In genomic region chr1:204190212-204191211, GRCh38 we compare ENCODE assay signal across 8 cellular contexts. TPM values are rescaled to one million over a fixed set of nuclear protein-coding genes. Genes with fewer than 3 reads are reported as not detected.
A peak's percentile ranks its signal among the peaks of the same experiment; 100 is the strongest.
DNase-seq lines count a peak whose midpoint lies in the region; ATAC-seq, FAIRE-seq and TF ChIP-seq lines count a peak whose summit lies in the region.

No MANE protein-coding gene starts in this region.

- TF ChIP-seq CTCF in D721Med (IDR thresholded peaks at IDR 0.05; ENCODE audit: insufficient read depth, missing control alignments) = no peak
- no peak for TF ChIP-seq CTCF in brain (conservative IDR thresholded peaks at IDR 0.05)
- TF ChIP-seq CTCF in brain microvascular endothelial cell (IDR thresholded peaks at IDR 0.05; ENCODE audit: low read depth, low read length, missing control alignments) = no peak

- peaks cover 79% of the 10 kb centered on the region for H3K4me1 Mint-ChIP-seq in brain

- FAIRE-seq in D721Med (lab: Jason Lieb, UNC) = no peak

- peak overlapping the region in 4 of 5 experiments; percentile 14 to 64 (median 53) for H3K4me3 Mint-ChIP-seq in brain

- no peak overlapping the region for H3K18ac ChIP-seq in mesenchymal stem cell (ENCODE audit: low read depth in 1 of 2, low read length in 2 of 2)

- no peak overlapping the region for H3K4ac ChIP-seq in mesenchymal stem cell (ENCODE audit: low read depth in 1 of 2, low read length in 2 of 2)

- H4K8ac ChIP-seq in mesenchymal stem cell (ENCODE audit: low read length) = no peak overlapping the region

- in situ Hi-C loops in brain microvascular endothelial cell (cut with HindIII; ENCODE audit: low pct_ligation_motif_present, low sequenced_read_pairs) = no loop called here

- H3K14ac ChIP-seq in mesenchymal stem cell (ENCODE audit: low read length in 2 of 2) = peak overlapping the region in 1 of 2 experiments; percentile 56

- H3K23ac ChIP-seq in mesenchymal stem cell (ENCODE audit: low read length in 2 of 2) = no peak overlapping the region

- no peak overlapping the region for H2BK5ac ChIP-seq in mesenchymal stem cell (ENCODE audit: low read depth, low read length, poor library complexity, severe bottlenecking)

- H3K27me3 Mint-ChIP-seq in brain = peaks cover 12% of the 10 kb centered on the region

- H2AK5ac ChIP-seq in mesenchymal stem cell (ENCODE audit: low read length, severe bottlenecking) = no peak overlapping the region

- H3K36me3 ChIP-seq in mesenchymal stem cell (ENCODE audit: control insufficient read depth in 1 of 2, insufficient read depth in 2 of 2, low read depth in 1 of 2, low read length in 2 of 2) (no peaks in the 10 kb centered on the region), brain microvascular endothelial cell (replicated peaks) (no peaks in the 10 kb centered on the region)

- no peaks in the 10 kb centered on the region for H3K36me3 Mint-ChIP-seq in brain

- peaks cover 14% of the 10 kb centered on the region for H3K4me1 ChIP-seq in mesenchymal stem cell (ENCODE audit: control insufficient read depth, insufficient read depth, low read depth, low read length)

- H4K91ac ChIP-seq in mesenchymal stem cell (ENCODE audit: low read length) = no peak overlapping the region

- peak overlapping the region; percentile 61 to 95 (median 79) for H3K27ac Mint-ChIP-seq in brain

- no peak overlapping the region for H2BK15ac ChIP-seq in mesenchymal stem cell (ENCODE audit: low read depth, poor library complexity, severe bottlenecking)

- H3K9ac ChIP-seq in mesenchymal stem cell (ENCODE audit: low read length) = no peak overlapping the region

- peaks cover 0 to 4% (median 0%) of the 10 kb centered on the region in 5 experiments for H3K9me3 Mint-ChIP-seq in brain

- H3K4me3 ChIP-seq in mesenchymal stem cell (ENCODE audit: insufficient read depth in 1 of 2, low read depth in 1 of 2, low read length in 2 of 2) = peak overlapping the region in 1 of 2 experiments; percentile 11
- H3K4me3 ChIP-seq in brain microvascular endothelial cell (ENCODE audit: low read depth, low read length) = no peak overlapping the region

- no peaks in the 10 kb centered on the region for H3K79me1 ChIP-seq in mesenchymal stem cell (replicated peaks; ENCODE audit: low read length, poor library complexity, severe bottlenecking)

- ATAC-seq in GM21390 (IDR thresholded peaks at IDR 0.05; ENCODE audit: unreplicated experiment) = no peak

- H2BK120ac ChIP-seq in mesenchymal stem cell (ENCODE audit: low read depth, low read length) = no peak overlapping the region

- H2BK12ac ChIP-seq in mesenchymal stem cell (ENCODE audit: low read length in 2 of 2) = no peak overlapping the region

- 18% methylated on average over 40 of the region's 44 CpGs for WGBS in mesenchymal stem cell

- peak; percentile 71 for DNase-seq in D721Med (ENCODE audit: insufficient read length, low spot score)
- DNase-seq in NCI-H1930 (lab: John Stamatoyannopoulos, UW) = peak; percentile 13 to 18
- peak; percentile 48 for DNase-seq in mesenchymal stem cell
- DNase-seq in stimulated activated naive CD4-positive, alpha-beta T cell treated with Interleukin-2 at 50 U/mL for 16 hours (lab: John Stamatoyannopoulos, UW) = no peak
- DNase-seq in NCI-H187 treated with DMSO at 0.1 percent for 48 hours (lab: John Stamatoyannopoulos, UW) = no peak
- no peak for DNase-seq in brain microvascular endothelial cell

- H3K27ac ChIP-seq in mesenchymal stem cell (ENCODE audit: low read length, poor library complexity, severe bottlenecking) (no peak overlapping the region), brain microvascular endothelial cell (no peak overlapping the region)

- peak overlapping the region; percentile 49 for H3K4me2 ChIP-seq in mesenchymal stem cell (ENCODE audit: low read length, poor library complexity, severe bottlenecking)

- peak overlapping the region; percentile 64 for H2AFZ ChIP-seq in mesenchymal stem cell (ENCODE audit: low read depth, low read length)

- H3K27me3 ChIP-seq in mesenchymal stem cell (ENCODE audit: control insufficient read depth in 1 of 2, insufficient read depth in 1 of 2, low read length in 2 of 2) (peaks cover 60 to 96% of the 10 kb centered on the region in 2 experiments), brain microvascular endothelial cell (replicated peaks) (peaks cover 2% of the 10 kb centered on the region)

- H3K9me3 ChIP-seq in mesenchymal stem cell (ENCODE audit: control insufficient read depth, low read length) = no peaks in the 10 kb centered on the region

RNA-seq across cellular contexts. Expression of gene KISS1, which starts 5.8 kb away (rescaled TPM):
- 0.76 TPM for polyA plus RNA-seq in brain (ENCODE audit: insufficient read depth, low read depth, low replicate concordance)
- 0.08 TPM for polyA plus RNA-seq in mesenchymal stem cell (2013, experiment 1 of 2)
- 0.22 TPM for polyA plus RNA-seq in mesenchymal stem cell (2013, experiment 2 of 2)

RNA-seq across cellular contexts. Expression of gene GOLT1A, which starts 23.3 kb away (rescaled TPM):
- polyA plus RNA-seq in brain (ENCODE audit: insufficient read depth, low read depth, low replicate concordance) = 4.5 TPM
- polyA plus RNA-seq in mesenchymal stem cell (2013, experiment 1 of 2) = not detected
- polyA plus RNA-seq in mesenchymal stem cell (2013, experiment 2 of 2) = not detected

RNA-seq across cellular contexts. Expression of gene REN, which starts 24.4 kb away (rescaled TPM):
- polyA plus RNA-seq in brain (ENCODE audit: insufficient read depth, low read depth, low replicate concordance) = 0.31 TPM
- polyA plus RNA-seq in mesenchymal stem cell (2013, experiment 1 of 2) = 0.10 TPM
- 0.07 TPM for polyA plus RNA-seq in mesenchymal stem cell (2013, experiment 2 of 2)

RNA-seq across cellular contexts. Expression of gene ETNK2, which starts 38.7 kb away (rescaled TPM):
- polyA plus RNA-seq in brain (ENCODE audit: insufficient read depth, low read depth, low replicate concordance) = 27.1 TPM
- polyA plus RNA-seq in mesenchymal stem cell (2013, experiment 1 of 2) = 5.0 TPM
- 4.8 TPM for polyA plus RNA-seq in mesenchymal stem cell (2013, experiment 2 of 2)

Comparison
In these comparisons a context has a peak if more than half of its experiments do, and no peak if none do; other contexts are left out.
1. DNase-seq: peak in D721Med (single experiment), NCI-H1930 (2 of 2) and mesenchymal stem cell (single experiment); none in stimulated activated naive CD4-positive, alpha-beta T cell treated with Interleukin-2 at 50 U/mL for 16 hours (single experiment), NCI-H187 treated with DMSO at 0.1 percent for 48 hours (single experiment) and brain microvascular endothelial cell (single experiment).